ENCODE assay signal across 8 cellular contexts in genomic region chr1:54408701-54409066, GRCh38. TPM values are rescaled to one million over a fixed set of nuclear protein-coding genes. Genes with fewer than 3 reads are reported as not detected.
DNase-seq lines count a peak whose midpoint lies in the region; ATAC-seq and TF ChIP-seq lines count a peak whose summit lies in the region.

No MANE protein-coding gene starts in this region.

- ATAC-seq in activated T-helper 17 cell treated with anti-CD3 and anti-CD28 coated beads, Interleukin-2, amount 50 U/mL, for 72 hours (replicated peaks) = no peak
- ATAC-seq in right lobe of liver = no peak

- peak overlapping the region; percentile 90 for H3K27ac Mint-ChIP-seq in T-helper 1 cell treated with Interleukin-12 subunit alpha and Interleukin-12 subunit beta and Interleukin-4 antibody, amounts not matched to agents 30 μg/mL and 1 μg/mL, for 36 hours
- H3K27ac Mint-ChIP-seq in activated T-helper 17 cell treated with anti-CD3 and anti-CD28 coated beads, Interleukin-2, amount 50 U/mL, for 72 hours = peak overlapping the region; percentile 80
- H3K27ac Mint-ChIP-seq in glutamatergic neuron (ENCODE audit: unreplicated experiment) = no peak overlapping the region

- DNase-seq in T-helper 1 cell = no peak
- no peak for DNase-seq in right lobe of liver
- DNase-seq in suprapubic skin (ENCODE audit: low spot score in 2 of 2) = no peak
- no peak for DNase-seq in HK-2 (ENCODE audit: unreplicated experiment)
- no peak for DNase-seq in glutamatergic neuron
- DNase-seq in OCI-M1 (lab: John Stamatoyannopoulos, UW) = no peak

- peaks cover 0 to 8% (median 3%) of the 10 kb centered on the region in 4 donors for H3K4me1 ChIP-seq in right lobe of liver
- peaks cover 49% of the 10 kb centered on the region for H3K4me1 ChIP-seq in suprapubic skin

- no peaks in the 10 kb centered on the region for H3K36me3 ChIP-seq in right lobe of liver
- no peaks in the 10 kb centered on the region for H3K36me3 ChIP-seq in suprapubic skin

- H3K4me1 Mint-ChIP-seq in T-helper 1 cell treated with Interleukin-12 subunit alpha and Interleukin-12 subunit beta and Interleukin-4 antibody, amounts not matched to agents 30 μg/mL and 1 μg/mL, for 36 hours (ENCODE audit: low read depth) = peaks cover 47% of the 10 kb centered on the region
- H3K4me1 Mint-ChIP-seq in activated T-helper 17 cell treated with anti-CD3 and anti-CD28 coated beads, Interleukin-2, amount 50 U/mL, for 72 hours = peaks cover 46% of the 10 kb centered on the region
- H3K4me1 Mint-ChIP-seq in glutamatergic neuron (ENCODE audit: low read depth, unreplicated experiment) = peaks cover 44% of the 10 kb centered on the region

- no peaks in the 10 kb centered on the region for H3K9me3 Mint-ChIP-seq in T-helper 1 cell treated with Interleukin-12 subunit alpha and Interleukin-12 subunit beta and Interleukin-4 antibody, amounts not matched to agents 30 μg/mL and 1 μg/mL, for 36 hours
- H3K9me3 Mint-ChIP-seq in activated T-helper 17 cell treated with anti-CD3 and anti-CD28 coated beads, Interleukin-2, amount 50 U/mL, for 72 hours = no peaks in the 10 kb centered on the region
- H3K9me3 Mint-ChIP-seq in glutamatergic neuron (ENCODE audit: unreplicated experiment) = peaks cover 21% of the 10 kb centered on the region

- no peak for TF ChIP-seq EP300 in suprapubic skin (IDR thresholded peaks at IDR 0.05)

- TF ChIP-seq POLR2A in right lobe of liver (IDR thresholded peaks at IDR 0.05) (no peak), suprapubic skin (IDR thresholded peaks at IDR 0.05) (no peak)

- H3K4me3 ChIP-seq in right lobe of liver (no peak overlapping the region), suprapubic skin (no peak overlapping the region)

- H3K27ac ChIP-seq in right lobe of liver = peak overlapping the region in 2 of 3 donors; percentile 62 to 67
- H3K27ac ChIP-seq in suprapubic skin = peak overlapping the region; percentile 96

- TF ChIP-seq CTCF in right lobe of liver (IDR thresholded peaks at IDR 0.05) = no peak
- TF ChIP-seq CTCF in suprapubic skin (IDR thresholded peaks at IDR 0.05) = no peak
- no peak for TF ChIP-seq CTCF in glutamatergic neuron (IDR thresholded peaks at IDR 0.05; ENCODE audit: partially characterized antibody, unreplicated experiment)

- 71% methylated on average over 2 of the region's 2 CpGs for WGBS in right lobe of liver (ENCODE audit: insufficient coverage, low coverage, low lambda C conversion rate, missing lambda C conversion rate)
- WGBS in suprapubic skin = 78% methylated on average over 2 of the region's 2 CpGs

- intact Hi-C loops in right lobe of liver (cut with DNase I) = loop anchor here (5.0 to 10.0 kb wide), 3 partner anchors 79 to 136 kb away; no protein-coding TSS in a partner anchor

- H3K9me3 ChIP-seq in right lobe of liver (no peaks in the 10 kb centered on the region), suprapubic skin (no peaks in the 10 kb centered on the region)

- H3K4me3 Mint-ChIP-seq in T-helper 1 cell treated with Interleukin-12 subunit alpha and Interleukin-12 subunit beta and Interleukin-4 antibody, amounts not matched to agents 30 μg/mL and 1 μg/mL, for 36 hours = peak overlapping the region; percentile 89
- peak overlapping the region; percentile 70 for H3K4me3 Mint-ChIP-seq in activated T-helper 17 cell treated with anti-CD3 and anti-CD28 coated beads, Interleukin-2, amount 50 U/mL, for 72 hours
- no peak overlapping the region for H3K4me3 Mint-ChIP-seq in glutamatergic neuron (ENCODE audit: unreplicated experiment)

- no peaks in the 10 kb centered on the region for H3K27me3 ChIP-seq in right lobe of liver
- H3K27me3 ChIP-seq in suprapubic skin = no peaks in the 10 kb centered on the region

- peaks cover 10% of the 10 kb centered on the region for H3K36me3 Mint-ChIP-seq in T-helper 1 cell treated with Interleukin-12 subunit alpha and Interleukin-12 subunit beta and Interleukin-4 antibody, amounts not matched to agents 30 μg/mL and 1 μg/mL, for 36 hours (ENCODE audit: low read depth)
- H3K36me3 Mint-ChIP-seq in activated T-helper 17 cell treated with anti-CD3 and anti-CD28 coated beads, Interleukin-2, amount 50 U/mL, for 72 hours (ENCODE audit: low read depth) = peaks cover 9% of the 10 kb centered on the region
- H3K36me3 Mint-ChIP-seq in glutamatergic neuron (ENCODE audit: unreplicated experiment) = peaks cover 6% of the 10 kb centered on the region

- H3K27me3 Mint-ChIP-seq in T-helper 1 cell treated with Interleukin-12 subunit alpha and Interleukin-12 subunit beta and Interleukin-4 antibody, amounts not matched to agents 30 μg/mL and 1 μg/mL, for 36 hours (ENCODE audit: low read depth) = no peaks in the 10 kb centered on the region
- no peaks in the 10 kb centered on the region for H3K27me3 Mint-ChIP-seq in activated T-helper 17 cell treated with anti-CD3 and anti-CD28 coated beads, Interleukin-2, amount 50 U/mL, for 72 hours
- H3K27me3 Mint-ChIP-seq in glutamatergic neuron (ENCODE audit: unreplicated experiment) = peaks cover 29% of the 10 kb centered on the region

RNA-seq across cellular contexts. Expression of gene SSBP3, which starts 2.5 kb away (rescaled TPM):
- total RNA-seq in activated T-helper 17 cell treated with anti-CD3 and anti-CD28 coated beads, Interleukin-2, amount 50 U/mL, for 72 hours = 10 to 100 TPM; 40.3 to 56.3 TPM
- total RNA-seq in right lobe of liver (10 to 100 TPM; 19.4 to 34.1 (median 24.4) TPM), suprapubic skin (10 to 100 TPM; 26.4 to 49.5 (median 37.1) TPM), glutamatergic neuron (ENCODE audit: unreplicated experiment) (608 TPM)

Comparison
In these comparisons a context has a peak if more than half of its experiments do, and no peak if none do; other contexts are left out.
1. RNA of gene SSBP3, which starts 2.5 kb away (total RNA-seq): 608 TPM in glutamatergic neuron (single experiment); 40.3 to 56.3 TPM in activated T-helper 17 cell treated with anti-CD3 and anti-CD28 coated beads, Interleukin-2, amount 50 U/mL, for 72 hours, 26.4 to 49.5 TPM in suprapubic skin and 19.4 to 34.1 TPM in right lobe of liver; every median in the first group is over 10 times any median in the second.